ENCODE assay signal across 8 cellular contexts in genomic region chrX:107449490-107450175, GRCh38. TPM values are rescaled to one million over a fixed set of nuclear protein-coding genes. Genes with fewer than 3 reads are reported as not detected.
A peak's percentile ranks its signal among the peaks of the same experiment; 100 is the strongest.
DNase-seq lines count a peak whose midpoint lies in the region; ATAC-seq, FAIRE-seq and TF ChIP-seq lines count a peak whose summit lies in the region.

FRMPD3 (plus strand) TSS chrX:107449652; CDS start chrX:107526589, 76,937 bp downstream.

- no peak for TF ChIP-seq POLR2A in GM12891 (IDR thresholded peaks at IDR 0.05; ENCODE audit: low read depth, low read length)

- H3F3A ChIP-seq in DOHH2 (ENCODE audit: control insufficient read depth, insufficient read depth) = peaks cover 12% of the 10 kb centered on the region; the same call in 1 of the 2 replicates

- TF ChIP-seq CTCF in DOHH2 (IDR thresholded peaks at IDR 0.05; ENCODE audit: low read depth, low read length, poor library complexity, severe bottlenecking) = no peak
- no peak for TF ChIP-seq CTCF in epithelial cell of proximal tubule (conservative IDR thresholded peaks at IDR 0.05; ENCODE audit: low read depth, low read length)
- TF ChIP-seq CTCF in parathyroid adenoma (IDR thresholded peaks at IDR 0.05) = no peak

- no peaks in the 10 kb centered on the region for H3K27me3 ChIP-seq in DOHH2 (ENCODE audit: control insufficient read depth, low read length)
- H3K27me3 ChIP-seq in parathyroid adenoma (ENCODE audit: control insufficient read depth, insufficient read depth, low read length) = no peaks in the 10 kb centered on the region

- H4K20me1 ChIP-seq in DOHH2 (ENCODE audit: control insufficient read depth, insufficient read depth, low read depth, low read length) = no peaks in the 10 kb centered on the region

- H2AFZ ChIP-seq in parathyroid adenoma = peak within 1 kb of the TSS; percentile 68

- H3K27ac ChIP-seq in DOHH2 (ENCODE audit: low read depth, low read length) = peak within 1 kb of the TSS; percentile 51
- H3K27ac ChIP-seq in parathyroid adenoma = no peak within 1 kb of the TSS

- H3K9me3 ChIP-seq in DOHH2 (ENCODE audit: control insufficient read depth, insufficient read depth, low read length) (no peaks in the 10 kb centered on the region), parathyroid adenoma (ENCODE audit: control insufficient read depth, low read length) (no peaks in the 10 kb centered on the region)

- peak within 1 kb of the TSS; percentile 87 for H3K4me2 ChIP-seq in DOHH2 (ENCODE audit: low read length)
- H3K4me2 ChIP-seq in parathyroid adenoma (ENCODE audit: low read length) = peak within 1 kb of the TSS; percentile 58

- ATAC-seq in GM21619 (IDR thresholded peaks at IDR 0.05; ENCODE audit: unreplicated experiment) (no peak), HG03457 (IDR thresholded peaks at IDR 0.05; ENCODE audit: unreplicated experiment) (no peak)

- H3K4me1 ChIP-seq in DOHH2 (ENCODE audit: control insufficient read depth, low read length) (peaks cover 71% of the 10 kb centered on the region), parathyroid adenoma (no peaks in the 10 kb centered on the region)

- H3K36me3 ChIP-seq in DOHH2 (ENCODE audit: control insufficient read depth, low read length) (no peaks in the 10 kb centered on the region), parathyroid adenoma (ENCODE audit: control insufficient read depth, insufficient read depth, low read length) (no peaks in the 10 kb centered on the region)

- H3K4me3 ChIP-seq in DOHH2 (ENCODE audit: low read length) = peak within 1 kb of the TSS; percentile 83
- H3K4me3 ChIP-seq in epithelial cell of proximal tubule (ENCODE audit: low read depth, low read length) = peak within 1 kb of the TSS; percentile 42
- no peak within 1 kb of the TSS for H3K4me3 ChIP-seq in parathyroid adenoma (ENCODE audit: low read depth, low read length)

- no peak for FAIRE-seq in GM12891 (lab: Jason Lieb, UNC)

- no peak within 1 kb of the TSS for H3K9ac ChIP-seq in parathyroid adenoma

- peak; percentile 67 for DNase-seq in NCI-H69 (lab: John Stamatoyannopoulos, UW)
- no peak for DNase-seq in epithelial cell of proximal tubule (ENCODE audit: low read depth)
- DNase-seq in medulla oblongata (ENCODE audit: extremely low spot score) = no peak
- no peak for DNase-seq in GM12891 (ENCODE audit: insufficient read length, low spot score)

- no peaks in the 10 kb centered on the region for H3K9me2 ChIP-seq in DOHH2 (replicated peaks; ENCODE audit: control insufficient read depth, low read length)

- H3K79me2 ChIP-seq in DOHH2 (ENCODE audit: control insufficient read depth, low read length) (peaks cover 23% of the 10 kb centered on the region), parathyroid adenoma (no peaks in the 10 kb centered on the region)

TF ChIP-seq in GM12891, 5 proteins besides CTCF, POLR2A, EP300 and RAD21:
- TF ChIP-seq POLR2AphosphoS5 (IDR thresholded peaks at IDR 0.05; ENCODE audit: low read depth, low read length) (no peak), PAX5 (IDR thresholded peaks at IDR 0.05; ENCODE audit: insufficient read depth, low read length, severe bottlenecking) (no peak), TAF1 (IDR thresholded peaks at IDR 0.05; ENCODE audit: low read depth, low read length) (no peak)

RNA-seq across cellular contexts. Expression of gene FRMPD3, which starts in this region (rescaled TPM):
- total RNA-seq in epithelial cell of proximal tubule = under 0.01 and 0.12 TPM in 2 replicates
- not detected for polyA plus RNA-seq in GM12891 (2012; ENCODE audit: low read depth, missing spikeins)
